Comparison of ENCODE assay signal across 14 cellular contexts in genomic region chr1:171441278-171441677, GRCh38. TPM values are rescaled to one million over a fixed set of nuclear protein-coding genes. Genes with fewer than 3 reads are reported as not detected.
DNase-seq lines count a peak whose midpoint lies in the region; ATAC-seq, FAIRE-seq and TF ChIP-seq lines count a peak whose summit lies in the region.
"Had no signal": no experiment of that assay in that cellular context is flagged by ENCODE, and none has a peak within 500 bp of the region (broad histone marks: within the 10 kb centered on the region; RNA-seq: fewer than 3 reads in every experiment).

No MANE protein-coding gene starts in this region.

- in situ Hi-C loops in mammary epithelial cell (cut with MboI; ENCODE audit: low sequenced_read_pairs in 2 of 2) = no loop called here

- H3K9me3 Mint-ChIP-seq in WTC11 = 0 out of 2 replicates have a peak, but pooled peaks cover 3% of the 10 kb centered on the region
- H3K9me3 Mint-ChIP-seq: activated B cell treated with CpG ODN at 0.5 μM for 24 hours; stimulated activated memory B cell treated with anti-CD40 and anti-IgM and Interleukin-4, amounts not matched to agents 10 μg/mL and 1 μg/mL and 100 μg/mL, for 72 hours had no signal

- H3K36me3 ChIP-seq in mammary epithelial cell (ENCODE audit: insufficient read depth, low read length) (no peaks in the 10 kb centered on the region), kidney (ENCODE audit: control insufficient read depth in 1 of 2, insufficient read depth in 2 of 2, low read length in 2 of 2) (no peaks in the 10 kb centered on the region)

- 33% methylated on average over 3 of the region's 3 CpGs for WGBS in mammary epithelial cell (ENCODE audit: low coverage, missing lambda C conversion rate)

- no peak overlapping the region for H2AFZ ChIP-seq in mammary epithelial cell (ENCODE audit: low read depth, low read length)

- H4K20me1 ChIP-seq in mammary epithelial cell (ENCODE audit: insufficient read depth, low read length) = no peaks in the 10 kb centered on the region

- POLR2A ChIA-PET in WTC11 (lab: Charles Lee) = no interaction called here

- TF ChIP-seq CTCF in AG10803 (conservative IDR thresholded peaks at IDR 0.05; ENCODE audit: low read length) (no peak), mammary epithelial cell (conservative IDR thresholded peaks at IDR 0.05 in 1 of 2, IDR thresholded peaks at IDR 0.05 in 1 of 2; ENCODE audit: extremely low read depth in 1 of 2, insufficient read depth in 1 of 2, low read depth in 1 of 2, low read length in 2 of 2) (no peak), kidney (IDR thresholded peaks at IDR 0.05; ENCODE audit: borderline replicate concordance, extremely low read depth, insufficient read depth) (no peak), WTC11 (IDR thresholded peaks at IDR 0.05) (no peak)

- peak; percentile 13 for FAIRE-seq in kidney (lab: Jason Lieb, UNC)

- no peaks in the 10 kb centered on the region for H3K79me2 ChIP-seq in mammary epithelial cell (ENCODE audit: insufficient read depth, low read length)

- no peaks in the 10 kb centered on the region for H3K27me3 ChIP-seq in mammary epithelial cell (ENCODE audit: insufficient read depth, low read length)

- DNase-seq in AG10803 (ENCODE audit: low read depth) = peak; percentile 83
- peak; percentile 20 for DNase-seq in LoVo (ENCODE audit: low spot score)
- peak; percentile 82 for DNase-seq in mammary epithelial cell
- DNase-seq in kidney = no peak
- no peak for DNase-seq in MV-4-11 (lab: John Stamatoyannopoulos, UW)
- no peak for DNase-seq in CD1c-positive myeloid dendritic cell (ENCODE audit: extremely low spot score)
- no peak for DNase-seq in WTC11 (ENCODE audit: low spot score)
- no peak for DNase-seq in T-helper 1 cell
- DNase-seq: activated B cell treated with CpG ODN at 0.5 μM for 24 hours, aorta, KBM-7, NCI-H187 treated with DMSO at 0.1 percent for 48 hours had no signal

- dilution Hi-C loops in mammary epithelial cell (cut with HindIII; ENCODE audit: low sequenced_read_pairs) = no loop called here

- no TSS peak for BruUV-seq in mammary epithelial cell (replicated peaks; lab: Mats Ljungman, UMichigan)

- H3K9me3 ChIP-seq in mammary epithelial cell (replicated peaks; ENCODE audit: insufficient read depth, low read length) = no peaks in the 10 kb centered on the region
- no peaks in the 10 kb centered on the region for H3K9me3 ChIP-seq in kidney (ENCODE audit: control insufficient read depth in 1 of 2, low read length in 2 of 2)

- H3K9ac ChIP-seq in mammary epithelial cell (ENCODE audit: insufficient read depth, low read length) = no peak overlapping the region
- H3K9ac ChIP-seq in kidney (ENCODE audit: low read length in 2 of 2) = no peak overlapping the region

- ATAC-seq in WTC11 = no peak
- ATAC-seq: stimulated activated memory B cell treated with anti-CD40 and anti-IgM and Interleukin-4, amounts not matched to agents 10 μg/mL and 1 μg/mL and 100 μg/mL, for 72 hours had no signal

- intact Hi-C loops in mammary epithelial cell (cut with micrococcal nuclease) (no loop called here), kidney (cut with DNase I) (no loop called here)

- H3K4me3 Mint-ChIP-seq in WTC11 = no peak overlapping the region
- H3K4me3 Mint-ChIP-seq: activated B cell treated with CpG ODN at 0.5 μM for 24 hours; stimulated activated memory B cell treated with anti-CD40 and anti-IgM and Interleukin-4, amounts not matched to agents 10 μg/mL and 1 μg/mL and 100 μg/mL, for 72 hours had no signal

- peaks cover 26% of the 10 kb centered on the region for H3K4me1 Mint-ChIP-seq in WTC11
- H3K4me1 Mint-ChIP-seq: activated B cell treated with CpG ODN at 0.5 μM for 24 hours; stimulated activated memory B cell treated with anti-CD40 and anti-IgM and Interleukin-4, amounts not matched to agents 10 μg/mL and 1 μg/mL and 100 μg/mL, for 72 hours had no signal

- CTCF ChIA-PET in mammary epithelial cell (lab: Charles Lee; ENCODE audit: low non-redundant PET) (no interaction called here), WTC11 (lab: Charles Lee) (no interaction called here)

- peaks cover 18% of the 10 kb centered on the region for H3K4me1 ChIP-seq in mammary epithelial cell (ENCODE audit: insufficient read depth, low read length)
- no peaks in the 10 kb centered on the region for H3K4me1 ChIP-seq in kidney (ENCODE audit: control insufficient read depth in 1 of 2, insufficient read depth in 1 of 2, low read depth in 1 of 2, low read length in 2 of 2)

- no peaks in the 10 kb centered on the region for H3K27me3 Mint-ChIP-seq in WTC11 (ENCODE audit: low read depth)

- no peak overlapping the region for H3K27ac Mint-ChIP-seq in WTC11
- H3K27ac Mint-ChIP-seq: activated B cell treated with CpG ODN at 0.5 μM for 24 hours; stimulated activated memory B cell treated with anti-CD40 and anti-IgM and Interleukin-4, amounts not matched to agents 10 μg/mL and 1 μg/mL and 100 μg/mL, for 72 hours had no signal

- H3K4me2 ChIP-seq in mammary epithelial cell (ENCODE audit: insufficient read depth, low read depth, low read length) = no peak overlapping the region

- H3K36me3 Mint-ChIP-seq in WTC11 = no peaks in the 10 kb centered on the region
- H3K36me3 Mint-ChIP-seq: stimulated activated memory B cell treated with anti-CD40 and anti-IgM and Interleukin-4, amounts not matched to agents 10 μg/mL and 1 μg/mL and 100 μg/mL, for 72 hours had no signal

- no peak overlapping the region for H3K27ac ChIP-seq in mammary epithelial cell (ENCODE audit: insufficient read depth, low read depth, low read length)
- H3K27ac ChIP-seq in kidney (ENCODE audit: low read depth in 2 of 2, low read length in 2 of 2) = no peak overlapping the region
- H3K27ac ChIP-seq: C4-2B had no signal

- no peak overlapping the region for H3K4me3 ChIP-seq in AG10803 (ENCODE audit: low read length)
- no peak overlapping the region for H3K4me3 ChIP-seq in mammary epithelial cell (replicated peaks in 1 of 3; ENCODE audit: insufficient read depth in 1 of 3, low read depth in 2 of 3, low read length in 3 of 3)
- H3K4me3 ChIP-seq in kidney (ENCODE audit: low read length in 2 of 2) = no peak overlapping the region

TF ChIP-seq in WTC11, 78 proteins besides CTCF, POLR2A, EP300 and RAD21:
- TF ChIP-seq GRHL2 (CRISPR knock-in tag; IDR thresholded peaks at IDR 0.05; ENCODE audit: insufficient replicate concordance, severe bottlenecking) (no peak), ZNF423 (CRISPR knock-in tag; IDR thresholded peaks at IDR 0.05) (no peak)
TF ChIP-seq in WTC11: peak in this region for 0.

RNA-seq across cellular contexts. Expression of gene PRRC2C, which starts 44.1 kb away (rescaled TPM):
- total RNA-seq in mammary epithelial cell (100 to 1,000 TPM in 1 of 2 donors, 10 to 100 TPM in 1; 56.3 to 177 TPM), kidney (152 TPM), WTC11 (2021) (199 to 236 TPM (median 203 TPM) in 3 replicates)
- polyA plus RNA-seq in mammary epithelial cell (49.5 TPM), kidney (ENCODE audit: insufficient read depth, low read depth, low replicate concordance) (28.1 TPM)
- polyA minus RNA-seq in mammary epithelial cell = 165 TPM

Comparison
In these comparisons a context has a peak if more than half of its experiments do, and no peak if none do; other contexts are left out.
1. DNase-seq: peak in AG10803 (single experiment), LoVo (single experiment) and mammary epithelial cell (single experiment); none in kidney (single experiment), MV-4-11 (single experiment), CD1c-positive myeloid dendritic cell (single experiment), WTC11 (single experiment) and T-helper 1 cell (0 of 5).